In genomic region chr21:29343517-29343916, GRCh38 we compare ENCODE assay signal across 15 cellular contexts. TPM values are rescaled to one million over a fixed set of nuclear protein-coding genes. Genes with fewer than 3 reads are reported as not detected.
A peak's percentile ranks its signal among the peaks of the same experiment; 100 is the strongest.
DNase-seq lines count a peak whose midpoint lies in the region; ATAC-seq and TF ChIP-seq lines count a peak whose summit lies in the region.
"Had no signal": no experiment of that assay in that cellular context is flagged by ENCODE, and none has a peak within 500 bp of the region (broad histone marks: within the 10 kb centered on the region; RNA-seq: fewer than 3 reads in every experiment).

No MANE protein-coding gene starts in this region.

- H3K79me2 ChIP-seq in osteoblast (ENCODE audit: insufficient read depth, low read length): peaks cover 77% of the 10 kb centered on the region

- DNase-seq in AG08395 (ENCODE audit: low spot score): peak; percentile 69
- peak; percentile 61 for DNase-seq in NCI-H226
- no peak for DNase-seq in epithelial cell of prostate (ENCODE audit: low read depth, low spot score)
- peak; percentile 72 for DNase-seq in osteoblast (ENCODE audit: insufficient read length, low spot score, missing footprints)
- no peak for DNase-seq in T-cell
- DNase-seq in activated CD4-positive, alpha-beta memory T cell treated with anti-CD3 and anti-CD28 coated beads for 36 hours: no peak
- no peak for DNase-seq in DMS79 (lab: John Stamatoyannopoulos, UW)
- DNase-seq: activated T-cell treated with anti-CD3 and anti-CD28 coated beads for 4 hours, colonic mucosa, NCI-H2171 treated with DMSO at 0.1 percent for 48 hours had no signal

- peak overlapping the region; percentile 45 for H3K4me2 ChIP-seq in osteoblast (ENCODE audit: insufficient read depth, low read length)

- H3K4me3 Mint-ChIP-seq in T-cell: no peak overlapping the region
- H3K4me3 Mint-ChIP-seq in activated CD4-positive, alpha-beta memory T cell treated with anti-CD3 and anti-CD28 coated beads for 36 hours: no peak overlapping the region
- H3K4me3 Mint-ChIP-seq: nephron; stimulated activated memory B cell treated with anti-CD40 and anti-IgM and Interleukin-4, amounts not matched to agents 10 μg/mL and 1 μg/mL and 100 μg/mL, for 72 hours had no signal

- POLR2A ChIA-PET in T-cell (lab: Charles Lee): no interaction called here
- POLR2A ChIA-PET in activated CD4-positive, alpha-beta memory T cell treated with anti-CD3 and anti-CD28 coated beads for 36 hours (lab: Charles Lee): interaction anchor here (1.8 to 2.4 kb wide), 2 partner anchors 36 to 43 kb away, joined by 7 to 13 read pairs; no protein-coding TSS in a partner anchor

- H2AFZ ChIP-seq in osteoblast (ENCODE audit: low read length): no peak overlapping the region

- H3K27me3 Mint-ChIP-seq in T-cell: no peaks in the 10 kb centered on the region
- no peaks in the 10 kb centered on the region for H3K27me3 Mint-ChIP-seq in activated CD4-positive, alpha-beta memory T cell treated with anti-CD3 and anti-CD28 coated beads for 36 hours
- H3K27me3 Mint-ChIP-seq: stimulated activated memory B cell treated with anti-CD40 and anti-IgM and Interleukin-4, amounts not matched to agents 10 μg/mL and 1 μg/mL and 100 μg/mL, for 72 hours had no signal

- no peaks in the 10 kb centered on the region for H4K20me1 ChIP-seq in osteoblast (ENCODE audit: insufficient read depth, low read length)

- H3K27ac ChIP-seq in epithelial cell of prostate (peak overlapping the region; percentile 81), osteoblast (ENCODE audit: low read depth, low read length) (peak overlapping the region; percentile 89)
- H3K27ac ChIP-seq: colonic mucosa, VCaP had no signal

- H3K27me3 ChIP-seq in osteoblast (ENCODE audit: insufficient read depth, low read length): no peaks in the 10 kb centered on the region
- H3K27me3 ChIP-seq: colonic mucosa had no signal

- H3K36me3 Mint-ChIP-seq in T-cell: peaks cover 16% of the 10 kb centered on the region
- peaks cover 3% of the 10 kb centered on the region for H3K36me3 Mint-ChIP-seq in activated CD4-positive, alpha-beta memory T cell treated with anti-CD3 and anti-CD28 coated beads for 36 hours

- no peak overlapping the region for H3K4me3 ChIP-seq in osteoblast (ENCODE audit: insufficient read depth, low read length)
- H3K4me3 ChIP-seq: colonic mucosa had no signal

- peaks cover 16 to 30% (median 29%) of the 10 kb centered on the region in 3 donors for H3K4me1 Mint-ChIP-seq in T-cell
- peaks cover 44% of the 10 kb centered on the region for H3K4me1 Mint-ChIP-seq in activated CD4-positive, alpha-beta memory T cell treated with anti-CD3 and anti-CD28 coated beads for 36 hours (ENCODE audit: low read depth)

- H3K9me3 Mint-ChIP-seq in T-cell: no peaks in the 10 kb centered on the region
- no peaks in the 10 kb centered on the region for H3K9me3 Mint-ChIP-seq in activated CD4-positive, alpha-beta memory T cell treated with anti-CD3 and anti-CD28 coated beads for 36 hours
- H3K9me3 Mint-ChIP-seq: nephron; stimulated activated memory B cell treated with anti-CD40 and anti-IgM and Interleukin-4, amounts not matched to agents 10 μg/mL and 1 μg/mL and 100 μg/mL, for 72 hours had no signal

- peaks cover 29% of the 10 kb centered on the region for H3K36me3 ChIP-seq in osteoblast (ENCODE audit: insufficient read depth, low read length)
- H3K36me3 ChIP-seq: colonic mucosa had no signal

- intact Hi-C loops in activated CD4-positive, alpha-beta memory T cell treated with anti-CD3 and anti-CD28 coated beads for 36 hours (cut with micrococcal nuclease): loop anchor here (5.0 kb wide), 1 partner anchor 96 kb away; no protein-coding TSS in a partner anchor

- CTCF ChIA-PET in T-cell (lab: Charles Lee): interaction anchor here in 1 of 2 donors (0.5 kb wide), 1 partner anchor 134 kb away, joined by 4 read pairs; no protein-coding TSS in a partner anchor
- CTCF ChIA-PET in activated CD4-positive, alpha-beta memory T cell treated with anti-CD3 and anti-CD28 coated beads for 36 hours (lab: Charles Lee): interaction anchor here (0.8 to 2.8 kb wide), 7 partner anchors 28 to 252 kb away, joined by 3 to 20 read pairs (median 5); partner anchors contain the start of gene BACH1

- H3K27ac Mint-ChIP-seq in T-cell: no peak overlapping the region
- H3K27ac Mint-ChIP-seq in activated CD4-positive, alpha-beta memory T cell treated with anti-CD3 and anti-CD28 coated beads for 36 hours: no peak overlapping the region
- H3K27ac Mint-ChIP-seq: nephron; stimulated activated memory B cell treated with anti-CD40 and anti-IgM and Interleukin-4, amounts not matched to agents 10 μg/mL and 1 μg/mL and 100 μg/mL, for 72 hours had no signal

- H3K4me1 ChIP-seq in osteoblast (ENCODE audit: insufficient read depth, low read length): peaks cover 82% of the 10 kb centered on the region
- H3K4me1 ChIP-seq: colonic mucosa had no signal

- ATAC-seq in T-cell (replicated peaks in 1 of 4): no peak
- ATAC-seq in GM21360 (IDR thresholded peaks at IDR 0.05; ENCODE audit: unreplicated experiment): no peak
- ATAC-seq: Right ventricle myocardium inferior; stimulated activated memory B cell treated with anti-CD40 and anti-IgM and Interleukin-4, amounts not matched to agents 10 μg/mL and 1 μg/mL and 100 μg/mL, for 72 hours had no signal

- TF ChIP-seq CTCF in osteoblast (IDR thresholded peaks at IDR 0.05; ENCODE audit: extremely low read depth, low read depth, low read length): no peak

- no peaks in the 10 kb centered on the region for H3K9me3 ChIP-seq in osteoblast (ENCODE audit: low read depth, low read length)
- H3K9me3 ChIP-seq: colonic mucosa had no signal

RNA-seq across cellular contexts. Expression of gene BACH1, which starts 44.8 kb away (rescaled TPM):
- total RNA-seq in osteoblast (153 and 189 TPM in 2 replicates), T-cell (10 to 100 TPM; 42.9 to 54.8 (median 52.8) TPM)
- total RNA-seq in activated CD4-positive, alpha-beta memory T cell treated with anti-CD3 and anti-CD28 coated beads for 36 hours: 10 to 100 TPM; 22.9 to 23.0 TPM

Comparison
In these comparisons a context has a peak if more than half of its experiments do, and no peak if none do; other contexts are left out.
1. DNase-seq: peak in AG08395 (single experiment), NCI-H226 (single experiment) and osteoblast (single experiment); none in epithelial cell of prostate (single experiment), T-cell (0 of 34), activated CD4-positive, alpha-beta memory T cell treated with anti-CD3 and anti-CD28 coated beads for 36 hours (single experiment) and DMS79 (single experiment).